Comparison of ENCODE assay signal across 9 cellular contexts in genomic region chr12:75978677-75979076, GRCh38. TPM values are rescaled to one million over a fixed set of nuclear protein-coding genes. Genes with fewer than 3 reads are reported as not detected.
DNase-seq lines count a peak whose midpoint lies in the region; ATAC-seq and TF ChIP-seq lines count a peak whose summit lies in the region.
"Had no signal": no experiment of that assay in that cellular context is flagged by ENCODE, and none has a peak within 500 bp of the region (broad histone marks: within the 10 kb centered on the region; RNA-seq: fewer than 3 reads in every experiment).

No MANE protein-coding gene starts in this region.

- intact Hi-C loops in heart left ventricle (cut with DNase I) (loop anchor here in 1 of 10 donors (5.0 kb wide), 1 partner anchor 49 kb away; no protein-coding TSS in a partner anchor), Right ventricle myocardium superior (cut with DNase I) (no loop called here), transverse colon (cut with DNase I; ENCODE audit: low total_unique reads) (no loop called here)

- no peak overlapping the region for H2BK15ac ChIP-seq in mesenchymal stem cell (ENCODE audit: low read depth, poor library complexity, severe bottlenecking)

- peak overlapping the region; percentile 51 for H3K4me3 Mint-ChIP-seq in activated naive CD8-positive, alpha-beta T cell treated with anti-CD3 and anti-CD28 coated beads for 36 hours

- H3K79me1 ChIP-seq in mesenchymal stem cell (replicated peaks; ENCODE audit: low read length, poor library complexity, severe bottlenecking) = no peaks in the 10 kb centered on the region

- H4K8ac ChIP-seq in mesenchymal stem cell (ENCODE audit: low read length) = peak overlapping the region; percentile 87

- H3K4me1 Mint-ChIP-seq in activated naive CD8-positive, alpha-beta T cell treated with anti-CD3 and anti-CD28 coated beads for 36 hours = peaks cover 67% of the 10 kb centered on the region

- ATAC-seq in heart left ventricle = no peak
- ATAC-seq in Right ventricle myocardium superior (ENCODE audit: poor library complexity) = no peak
- ATAC-seq in HG03442 (IDR thresholded peaks at IDR 0.05; ENCODE audit: unreplicated experiment) = no peak
- ATAC-seq in HG02588 (IDR thresholded peaks at IDR 0.05; ENCODE audit: unreplicated experiment) = no peak

- no peak for TF ChIP-seq EP300 in transverse colon (IDR thresholded peaks at IDR 0.05; ENCODE audit: low read depth)

- no peak overlapping the region for H2AFZ ChIP-seq in mesenchymal stem cell (ENCODE audit: low read depth, low read length)

- H3K9me3 ChIP-seq in heart left ventricle (no peaks in the 10 kb centered on the region), mesenchymal stem cell (ENCODE audit: control insufficient read depth, low read length) (no peaks in the 10 kb centered on the region), transverse colon (no peaks in the 10 kb centered on the region)
- H3K9me3 ChIP-seq: BLaER1 had no signal

- H2BK5ac ChIP-seq in mesenchymal stem cell (ENCODE audit: low read depth, low read length, poor library complexity, severe bottlenecking) = peak overlapping the region; percentile 97

- peak overlapping the region; percentile 100 for H3K27ac Mint-ChIP-seq in activated naive CD8-positive, alpha-beta T cell treated with anti-CD3 and anti-CD28 coated beads for 36 hours

- no peak overlapping the region for H3K4me3 ChIP-seq in heart left ventricle
- H3K4me3 ChIP-seq in mesenchymal stem cell (ENCODE audit: insufficient read depth in 1 of 2, low read depth in 1 of 2, low read length in 2 of 2) = no peak overlapping the region
- no peak overlapping the region for H3K4me3 ChIP-seq in transverse colon
- H3K4me3 ChIP-seq: BLaER1 had no signal

- no peak overlapping the region for H3K14ac ChIP-seq in mesenchymal stem cell (ENCODE audit: low read length in 2 of 2)

- H3K18ac ChIP-seq in mesenchymal stem cell (ENCODE audit: low read depth in 1 of 2, low read length in 2 of 2) = peak overlapping the region; percentile 69 to 81

- H2AK5ac ChIP-seq in mesenchymal stem cell (ENCODE audit: low read length, severe bottlenecking) = peak overlapping the region; percentile 96

- H3K9ac ChIP-seq in mesenchymal stem cell (ENCODE audit: low read length) = peak overlapping the region; percentile 77
- H3K9ac ChIP-seq: BLaER1 had no signal

- H3K36me3 Mint-ChIP-seq in activated naive CD8-positive, alpha-beta T cell treated with anti-CD3 and anti-CD28 coated beads for 36 hours = peaks cover 2% of the 10 kb centered on the region

- peak overlapping the region; percentile 16 to 89 (median 72) for H3K27ac ChIP-seq in heart left ventricle
- H3K27ac ChIP-seq in mesenchymal stem cell (ENCODE audit: low read length, poor library complexity, severe bottlenecking) = peak overlapping the region; percentile 94
- peak overlapping the region; percentile 68 to 83 (median 82) for H3K27ac ChIP-seq in transverse colon
- H3K27ac ChIP-seq: BLaER1 had no signal

- peak overlapping the region; percentile 99 for H4K91ac ChIP-seq in mesenchymal stem cell (ENCODE audit: low read length)

- H3K4me1 ChIP-seq in heart left ventricle = peaks cover 0 to 85% (median 30%) of the 10 kb centered on the region in 12 donors
- peaks cover 6% of the 10 kb centered on the region for H3K4me1 ChIP-seq in mesenchymal stem cell (ENCODE audit: control insufficient read depth, insufficient read depth, low read depth, low read length)
- peaks cover 11 to 41% (median 18%) of the 10 kb centered on the region in 4 donors for H3K4me1 ChIP-seq in transverse colon

- H3K23ac ChIP-seq in mesenchymal stem cell (ENCODE audit: low read length in 2 of 2) = no peak overlapping the region

- H2BK12ac ChIP-seq in mesenchymal stem cell (ENCODE audit: low read length in 2 of 2) = peak overlapping the region; percentile 65 to 94

- no peaks in the 10 kb centered on the region for H3K27me3 Mint-ChIP-seq in activated naive CD8-positive, alpha-beta T cell treated with anti-CD3 and anti-CD28 coated beads for 36 hours

- peak overlapping the region; percentile 87 to 96 for H3K4ac ChIP-seq in mesenchymal stem cell (ENCODE audit: low read depth in 1 of 2, low read length in 2 of 2)

- TF ChIP-seq CTCF in heart left ventricle (IDR thresholded peaks at IDR 0.05) (no peak), transverse colon (IDR thresholded peaks at IDR 0.05) (no peak)

- no peaks in the 10 kb centered on the region for H3K27me3 ChIP-seq in heart left ventricle
- no peaks in the 10 kb centered on the region for H3K27me3 ChIP-seq in mesenchymal stem cell (ENCODE audit: control insufficient read depth in 1 of 2, insufficient read depth in 1 of 2, low read length in 2 of 2)
- H3K27me3 ChIP-seq in transverse colon = no peaks in the 10 kb centered on the region
- H3K27me3 ChIP-seq: BLaER1 had no signal

- no peak overlapping the region for H3K4me2 ChIP-seq in mesenchymal stem cell (ENCODE audit: low read length, poor library complexity, severe bottlenecking)
- H3K4me2 ChIP-seq: BLaER1 had no signal

- peaks cover 3% of the 10 kb centered on the region for H3K9me3 Mint-ChIP-seq in activated naive CD8-positive, alpha-beta T cell treated with anti-CD3 and anti-CD28 coated beads for 36 hours

- H3K36me3 ChIP-seq in heart left ventricle (no peaks in the 10 kb centered on the region), mesenchymal stem cell (ENCODE audit: control insufficient read depth in 1 of 2, insufficient read depth in 2 of 2, low read depth in 1 of 2, low read length in 2 of 2) (no peaks in the 10 kb centered on the region), transverse colon (no peaks in the 10 kb centered on the region)
- H3K36me3 ChIP-seq: BLaER1 had no signal

- DNase-seq in heart left ventricle = no peak
- DNase-seq in Right ventricle myocardium superior = no peak
- DNase-seq in activated naive CD8-positive, alpha-beta T cell treated with anti-CD3 and anti-CD28 coated beads for 36 hours = no peak
- no peak for DNase-seq in mesenchymal stem cell
- DNase-seq in transverse colon = no peak
- DNase-seq in NCI-H2081 treated with DMSO at 0.1 percent for 48 hours (lab: John Stamatoyannopoulos, UW) = no peak

- WGBS in heart left ventricle, 4 donors = 95 to 100% (median 98%) methylated on average over 3 of the region's 3 CpGs
- WGBS in mesenchymal stem cell = 63% methylated on average over 3 of the region's 3 CpGs
- 77 to 100% methylated on average over 1 to 3 of the region's 3 CpGs for whole genome bisulfite sequencing in transverse colon (ENCODE audit: low coverage in 1 of 2), 2 donors

- no peak for TF ChIP-seq POLR2A in heart left ventricle (IDR thresholded peaks at IDR 0.05)
- no peak for TF ChIP-seq POLR2A in transverse colon (IDR thresholded peaks at IDR 0.05)

- in situ Hi-C loops in transverse colon (cut with MboI; ENCODE audit: low pct_ligation_motif_present in 1 of 4, low pct_unique_long_range_greater_than_20kb in 1 of 4, low sequenced_read_pairs in 3 of 4) = no loop called here

- peak overlapping the region; percentile 22 for H2BK120ac ChIP-seq in mesenchymal stem cell (ENCODE audit: low read depth, low read length)

RNA-seq across cellular contexts. Expression of gene PHLDA1, which starts 52.9 kb away (rescaled TPM):
- total RNA-seq in heart left ventricle (10 to 100 TPM in 4 of 9 donors, 1 to 10 TPM in 5; 4.2 to 44.4 (median 8.3) TPM), Right ventricle myocardium superior (6.6 TPM), transverse colon (1 to 10 TPM; 4.2 to 8.4 (median 7.0) TPM)
- polyA plus RNA-seq in heart left ventricle = 1 to 10 TPM; 3.0 to 5.5 TPM
- total RNA-seq in activated naive CD8-positive, alpha-beta T cell treated with anti-CD3 and anti-CD28 coated beads for 36 hours = 10 to 100 TPM; 41.5 to 41.9 TPM
- polyA plus RNA-seq in mesenchymal stem cell (2013, experiment 1 of 2) = 90.2 TPM
- polyA plus RNA-seq in mesenchymal stem cell (2013, experiment 2 of 2) = 90.9 TPM
